In the genomic region with DNA sequence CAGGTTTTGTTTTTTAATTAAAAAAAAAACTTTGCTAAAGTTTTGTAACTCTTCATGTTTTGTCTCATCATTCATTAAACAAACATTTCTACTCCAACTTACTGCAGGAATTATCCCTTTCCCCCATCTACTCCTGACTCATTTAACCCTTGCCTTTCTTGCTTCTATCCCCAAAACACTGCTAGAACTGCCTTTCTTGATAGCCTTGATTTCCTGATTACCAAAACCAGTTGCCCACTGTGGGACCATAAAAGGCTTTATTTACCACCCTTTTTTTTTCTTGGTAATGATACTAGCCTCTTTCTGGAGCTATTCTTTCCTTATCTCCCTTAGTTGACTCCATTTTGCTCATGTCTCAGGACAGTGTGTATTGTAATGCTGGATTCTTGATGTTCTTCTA, we compare ENCODE assay signal across 29 cellular contexts.
"Had no signal": no experiment of that assay in that cellular context is flagged by ENCODE, and none has a peak within 500 bp of the region (broad histone marks: within the 10 kb centered on the region; RNA-seq: fewer than 3 reads in every experiment).

No MANE protein-coding gene starts in this region.

- DNase-seq: hypothalamus; immature natural killer cell; kidney; left colon; left lung; lower lobe of right lung; mammary epithelial cell; mesenchymal stem cell; naive thymus-derived CD8-positive, alpha-beta T cell; ovary; retina; right cardiac atrium; sigmoid colon; small intestine; stimulated activated CD4-positive, alpha-beta T cell treated with anti-CD3 and anti-CD28 coated beads, Interleukin-1b, Interleukin-23, amount 100 ng/mL, for 48 hours; stimulated activated CD4-positive, alpha-beta T cell treated with anti-CD3 and anti-CD28 coated beads, Interleukin-2, amount 100 ng/mL, for 48 hours; stimulated activated CD4-positive, alpha-beta T cell treated with anti-CD3 and anti-CD28 coated beads, Interleukin-4, amount 100 ng/mL, for 4 hours; stimulated activated CD8-positive, alpha-beta memory T cell treated with anti-CD3 and anti-CD28 coated beads, Interleukin-4, amount 100 ng/mL, for 48 hours; stimulated activated naive CD4-positive, alpha-beta T cell treated with Interleukin-2 at 50 U/mL for 16 hours; stimulated activated naive CD8-positive, alpha-beta T cell treated with anti-CD3 and anti-CD28 coated beads, Interleukin-15, amount 100 ng/mL, for 72 hours; substantia nigra; upper lobe of left lung had no signal

- H3K9me3 Mint-ChIP-seq: immature natural killer cell; naive thymus-derived CD8-positive, alpha-beta T cell; nephron; neural crest cell; stimulated activated memory B cell treated with anti-CD40 and anti-IgM and Interleukin-4, amounts not matched to agents 10 μg/mL and 1 μg/mL and 100 μg/mL, for 72 hours; stimulated activated naive CD8-positive, alpha-beta T cell treated with anti-CD3 and anti-CD28 coated beads, Interleukin-15, amount 100 ng/mL, for 72 hours had no signal

- H3K4me3 ChIP-seq: left lung, lower lobe of right lung, ovary, prostate gland, sigmoid colon, tibial nerve, upper lobe of left lung, vagina had no signal

- H3K36me3 ChIP-seq: left lung, lower lobe of right lung, ovary, prostate gland, sigmoid colon, tibial nerve, upper lobe of left lung, vagina had no signal

- H3K9me3 ChIP-seq: left lung, lower lobe of right lung, ovary, prostate gland, sigmoid colon, tibial nerve, upper lobe of left lung, vagina had no signal

- H3K27me3 Mint-ChIP-seq: stimulated activated memory B cell treated with anti-CD40 and anti-IgM and Interleukin-4, amounts not matched to agents 10 μg/mL and 1 μg/mL and 100 μg/mL, for 72 hours had no signal

- H3K27ac ChIP-seq: left lung, lower lobe of right lung, ovary, prostate gland, sigmoid colon, tibial nerve, vagina had no signal

- H3K4me1 Mint-ChIP-seq: immature natural killer cell; naive thymus-derived CD8-positive, alpha-beta T cell; stimulated activated naive CD8-positive, alpha-beta T cell treated with anti-CD3 and anti-CD28 coated beads, Interleukin-15, amount 100 ng/mL, for 72 hours had no signal

- H3K4me3 Mint-ChIP-seq: immature natural killer cell; naive thymus-derived CD8-positive, alpha-beta T cell; nephron; neural crest cell; stimulated activated memory B cell treated with anti-CD40 and anti-IgM and Interleukin-4, amounts not matched to agents 10 μg/mL and 1 μg/mL and 100 μg/mL, for 72 hours; stimulated activated naive CD8-positive, alpha-beta T cell treated with anti-CD3 and anti-CD28 coated beads, Interleukin-15, amount 100 ng/mL, for 72 hours had no signal

- H3K36me3 Mint-ChIP-seq: immature natural killer cell; naive thymus-derived CD8-positive, alpha-beta T cell; stimulated activated memory B cell treated with anti-CD40 and anti-IgM and Interleukin-4, amounts not matched to agents 10 μg/mL and 1 μg/mL and 100 μg/mL, for 72 hours had no signal

- H3K4me1 ChIP-seq: prostate gland had no signal

- FAIRE-seq: islet of Langerhans, kidney, small intestine had no signal

- ATAC-seq: left colon; left lung; lower lobe of right lung; naive thymus-derived CD8-positive, alpha-beta T cell; right cardiac atrium; stimulated activated memory B cell treated with anti-CD40 and anti-IgM and Interleukin-4, amounts not matched to agents 10 μg/mL and 1 μg/mL and 100 μg/mL, for 72 hours; stimulated activated naive CD8-positive, alpha-beta T cell treated with anti-CD3 and anti-CD28 coated beads, Interleukin-15, amount 100 ng/mL, for 72 hours had no signal

- H3K27ac Mint-ChIP-seq: immature natural killer cell; naive thymus-derived CD8-positive, alpha-beta T cell; nephron; stimulated activated memory B cell treated with anti-CD40 and anti-IgM and Interleukin-4, amounts not matched to agents 10 μg/mL and 1 μg/mL and 100 μg/mL, for 72 hours; stimulated activated naive CD8-positive, alpha-beta T cell treated with anti-CD3 and anti-CD28 coated beads, Interleukin-15, amount 100 ng/mL, for 72 hours had no signal

- H3K27me3 ChIP-seq: left lung, ovary, sigmoid colon, tibial nerve, upper lobe of left lung, vagina had no signal
